Comparison of ENCODE assay signal across 15 cellular contexts in the genomic region with DNA sequence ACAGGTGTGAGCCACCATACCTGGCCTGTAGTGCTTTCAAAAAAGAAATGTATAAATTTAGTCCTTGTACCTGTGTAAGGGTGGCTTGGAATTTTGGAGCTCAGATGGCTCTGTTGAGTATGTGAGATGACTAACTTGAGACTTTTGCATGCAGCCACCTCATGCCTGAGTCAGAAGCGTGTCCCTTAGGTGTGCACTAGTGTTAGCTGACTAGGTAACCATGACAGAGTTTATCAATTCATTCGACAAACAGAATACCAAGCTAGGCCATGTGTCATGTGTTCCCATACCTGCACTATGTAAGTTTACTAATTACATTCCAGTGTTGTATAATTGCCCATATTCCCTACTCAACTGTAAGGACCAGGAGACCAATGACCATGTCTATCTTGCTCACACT. TPM values are rescaled to one million over a fixed set of nuclear protein-coding genes. Genes with fewer than 3 reads are reported as not detected.
DNase-seq lines count a peak whose midpoint lies in the region; ATAC-seq and TF ChIP-seq lines count a peak whose summit lies in the region.
"Had no signal": no experiment of that assay in that cellular context is flagged by ENCODE, and none has a peak within 500 bp of the region (broad histone marks: within the 10 kb centered on the region; RNA-seq: fewer than 3 reads in every experiment).

No MANE protein-coding gene starts in this region.

- no CpG with 5 or more reads among the region's 2 CpGs for WGBS in H9 (ENCODE audit: extremely low coverage, insufficient read length, low lambda C conversion rate)

- H3K79me2 ChIP-seq in PC-3 (ENCODE audit: low read length) (peaks cover 13% of the 10 kb centered on the region), H9 (ENCODE audit: insufficient read depth, low read length) (no peaks in the 10 kb centered on the region; the same call in 1 of the 2 replicates)

- H2BK120ac ChIP-seq in H9 (ENCODE audit: low read depth, low read length, poor library complexity, severe bottlenecking), result no peak overlapping the region

- H3K9me2 ChIP-seq in PC-3 (replicated peaks; ENCODE audit: low read length), result no peaks in the 10 kb centered on the region

- H3K9ac ChIP-seq in PC-3 (ENCODE audit: low read length) (no peak overlapping the region), H9 (ENCODE audit: extremely low read depth, insufficient read length, low read length) (no peak overlapping the region)
- H3K9ac ChIP-seq: BLaER1 treated with 17β-estradiol and CSF1 and Interleukin-3, amounts not matched to agents 10 nM and 100 nM had no signal

- H2AK5ac ChIP-seq in H9 (ENCODE audit: insufficient read length, low read length), result no peak overlapping the region

- CTCF ChIA-PET in activated CD4-positive, alpha-beta memory T cell treated with anti-CD3 and anti-CD28 coated beads for 36 hours (lab: Charles Lee), result interaction anchor here (1.0 to 2.8 kb wide), 2 partner anchors 77 to 303 kb away, joined by 3 to 10 read pairs; no protein-coding TSS in a partner anchor
- CTCF ChIA-PET in activated CD4-positive, alpha-beta memory T cell treated with anti-CD3 and anti-CD28 coated beads, Interleukin-2, amount 10 ng/mL, durations not matched to agents 7 days and 5 days (lab: Charles Lee), result interaction anchor here (5.2 kb wide), 1 partner anchor 249 kb away, joined by 39 read pairs; the partner anchor contains the start of gene ZMAT3
- CTCF ChIA-PET in PC-3 (lab: Charles Lee), result no interaction called here

- no TSS peak for BruUV-seq in PC-3 (replicated peaks; lab: Mats Ljungman, UMichigan)

- no peak overlapping the region for H3K56ac ChIP-seq in H9 (ENCODE audit: insufficient read length, low read depth, low read length)

- no peak overlapping the region for H3K4ac ChIP-seq in H9 (ENCODE audit: low read depth, low read length)

- no peak overlapping the region for H2BK20ac ChIP-seq in H9 (ENCODE audit: low read depth, low read length, poor library complexity, severe bottlenecking)

- no peaks in the 10 kb centered on the region for H3K79me1 ChIP-seq in H9 (ENCODE audit: insufficient read depth, low read depth, low read length, poor library complexity, severe bottlenecking)

- no peak overlapping the region for H4K5ac ChIP-seq in H9 (ENCODE audit: insufficient read length, low read depth, low read length)

- H3K36me3 Mint-ChIP-seq in activated CD4-positive, alpha-beta memory T cell treated with anti-CD3 and anti-CD28 coated beads for 36 hours, result peaks cover 3% of the 10 kb centered on the region
- H3K36me3 Mint-ChIP-seq in activated CD4-positive, alpha-beta memory T cell treated with anti-CD3 and anti-CD28 coated beads, Interleukin-2, amount 10 ng/mL, durations not matched to agents 7 days and 5 days (ENCODE audit: low read depth), result no peaks in the 10 kb centered on the region
- H3K36me3 Mint-ChIP-seq in H9 (ENCODE audit: insufficient read depth in 1 of 3, low read depth in 3 of 3), result no peaks in the 10 kb centered on the region
- H3K36me3 Mint-ChIP-seq: CD4-positive, CD25-positive, alpha-beta regulatory T cell had no signal

- TF ChIP-seq CTCF in PC-3 (conservative IDR thresholded peaks at IDR 0.05; ENCODE audit: low read depth, low read length) (no peak), H9 (conservative IDR thresholded peaks at IDR 0.05) (no peak), left lung (IDR thresholded peaks at IDR 0.05) (no peak)

- H3K27me3 ChIP-seq in PC-3 (ENCODE audit: low read length) (no peaks in the 10 kb centered on the region), H9 (ENCODE audit: insufficient read depth, low read length) (no peaks in the 10 kb centered on the region), left lung (no peaks in the 10 kb centered on the region)
- H3K27me3 ChIP-seq: BLaER1 treated with 17β-estradiol and CSF1 and Interleukin-3, amounts not matched to agents 10 nM and 100 nM had no signal

- no peak overlapping the region for H3K23ac ChIP-seq in H9 (ENCODE audit: insufficient read length, low read depth, low read length)

- no peak overlapping the region for H2AFZ ChIP-seq in PC-3 (ENCODE audit: low read length)
- H2AFZ ChIP-seq in H9 (ENCODE audit: low read length), result no peak overlapping the region

- H3K4me1 ChIP-seq in PC-3 (ENCODE audit: insufficient read depth, low read length), result peaks cover 20% of the 10 kb centered on the region; the same call in 1 of the 2 replicates
- no peaks in the 10 kb centered on the region for H3K4me1 ChIP-seq in H9 (ENCODE audit: insufficient read depth, low read length)
- peaks cover 0 to 18% of the 10 kb centered on the region in 2 donors for H3K4me1 ChIP-seq in left lung

- no peak overlapping the region for H3K4me3 Mint-ChIP-seq in activated CD4-positive, alpha-beta memory T cell treated with anti-CD3 and anti-CD28 coated beads for 36 hours
- no peak overlapping the region for H3K4me3 Mint-ChIP-seq in activated CD4-positive, alpha-beta memory T cell treated with anti-CD3 and anti-CD28 coated beads, Interleukin-2, amount 10 ng/mL, durations not matched to agents 7 days and 5 days
- no peak overlapping the region for H3K4me3 Mint-ChIP-seq in H9

- intact Hi-C loops in activated CD4-positive, alpha-beta memory T cell treated with anti-CD3 and anti-CD28 coated beads for 36 hours (cut with micrococcal nuclease), result no loop called here
- intact Hi-C loops in PC-3 (cut with micrococcal nuclease) (loop anchor here (5.0 kb wide), 1 partner anchor 57 kb away; no protein-coding TSS in a partner anchor), left lung (cut with DNase I) (loop anchor here in 1 of 2 donors (5.0 to 10.0 kb wide), 3 partner anchors 172 to 304 kb away; partner anchors contain the start of gene PIK3CA)

- H3K4me2 ChIP-seq in PC-3 (ENCODE audit: low read length) (no peak overlapping the region), H9 (ENCODE audit: insufficient read depth, insufficient read length, low read length) (no peak overlapping the region)
- H3K4me2 ChIP-seq: BLaER1 treated with 17β-estradiol and CSF1 and Interleukin-3, amounts not matched to agents 10 nM and 100 nM had no signal

- H4K8ac ChIP-seq in H9 (replicated peaks; ENCODE audit: insufficient read length, low read depth, low read length), result no peak overlapping the region

- H3K9me3 ChIP-seq in PC-3 (ENCODE audit: low read length) (no peaks in the 10 kb centered on the region), H9 (ENCODE audit: control insufficient read depth, low read depth, low read length) (no peaks in the 10 kb centered on the region), left lung (no peaks in the 10 kb centered on the region)
- H3K9me3 ChIP-seq: BLaER1 treated with 17β-estradiol and CSF1 and Interleukin-3, amounts not matched to agents 10 nM and 100 nM; HAP-1 had no signal

- H2BK5ac ChIP-seq in H9 (ENCODE audit: insufficient read length, low read length), result no peak overlapping the region

- H2BK15ac ChIP-seq in H9 (ENCODE audit: low read depth, low read length), result no peak overlapping the region

- no peak overlapping the region for H3K27ac Mint-ChIP-seq in activated CD4-positive, alpha-beta memory T cell treated with anti-CD3 and anti-CD28 coated beads for 36 hours
- H3K27ac Mint-ChIP-seq in activated CD4-positive, alpha-beta memory T cell treated with anti-CD3 and anti-CD28 coated beads, Interleukin-2, amount 10 ng/mL, durations not matched to agents 7 days and 5 days, result no peak overlapping the region
- H3K27ac Mint-ChIP-seq in H9, result no peak overlapping the region
- H3K27ac Mint-ChIP-seq: CD4-positive, CD25-positive, alpha-beta regulatory T cell had no signal

- H3F3A ChIP-seq in PC-3 (ENCODE audit: low read length, unreplicated experiment), result no peaks in the 10 kb centered on the region

- POLR2A ChIA-PET in activated CD4-positive, alpha-beta memory T cell treated with anti-CD3 and anti-CD28 coated beads for 36 hours (lab: Charles Lee), result no interaction called here
- POLR2A ChIA-PET in activated CD4-positive, alpha-beta memory T cell treated with anti-CD3 and anti-CD28 coated beads, Interleukin-2, amount 10 ng/mL, durations not matched to agents 7 days and 5 days (lab: Charles Lee), result no interaction called here
- POLR2A ChIA-PET in PC-3 (lab: Charles Lee; ENCODE audit: unreplicated experiment), result interaction anchor here (0.6 kb wide), 1 partner anchor 145 kb away, joined by 4 read pairs; no protein-coding TSS in a partner anchor

- H4K20me1 ChIP-seq in PC-3 (ENCODE audit: low read length) (peaks cover 1% of the 10 kb centered on the region; the same call in 1 of the 2 replicates), H9 (ENCODE audit: control insufficient read depth, insufficient read depth, insufficient read length) (no peaks in the 10 kb centered on the region)

- H3K18ac ChIP-seq in H9 (ENCODE audit: insufficient read length, low read depth, low read length), result no peak overlapping the region

- no peak overlapping the region for H4K91ac ChIP-seq in H9 (ENCODE audit: insufficient read length, low read depth, low read length)

- H3K36me3 ChIP-seq in PC-3 (ENCODE audit: low read depth, low read length), result no peaks in the 10 kb centered on the region
- no peaks in the 10 kb centered on the region for H3K36me3 ChIP-seq in left lung
- H3K36me3 ChIP-seq: BLaER1 treated with 17β-estradiol and CSF1 and Interleukin-3, amounts not matched to agents 10 nM and 100 nM; HAP-1 had no signal

- ATAC-seq in PC-3, result no peak
- peak; percentile 22 for ATAC-seq in esophagus mucosa
- no peak for ATAC-seq in left lung
- no peak for ATAC-seq in HG02798 (IDR thresholded peaks at IDR 0.05; ENCODE audit: poor library complexity, unreplicated experiment)
- ATAC-seq: K562 had no signal

- no peaks in the 10 kb centered on the region for H3K9me3 Mint-ChIP-seq in activated CD4-positive, alpha-beta memory T cell treated with anti-CD3 and anti-CD28 coated beads for 36 hours
- H3K9me3 Mint-ChIP-seq in activated CD4-positive, alpha-beta memory T cell treated with anti-CD3 and anti-CD28 coated beads, Interleukin-2, amount 10 ng/mL, durations not matched to agents 7 days and 5 days, result no peaks in the 10 kb centered on the region
- H3K9me3 Mint-ChIP-seq in H9, result no peaks in the 10 kb centered on the region
- H3K9me3 Mint-ChIP-seq: CD4-positive, CD25-positive, alpha-beta regulatory T cell had no signal

- no peak overlapping the region for H3K14ac ChIP-seq in H9 (ENCODE audit: insufficient read depth, low read length)

- H3K27ac ChIP-seq in PC-3 (ENCODE audit: low read length), result no peak overlapping the region
- no peak overlapping the region for H3K27ac ChIP-seq in H9 (ENCODE audit: insufficient read length, low read depth, low read length)
- H3K27ac ChIP-seq in left lung, result no peak overlapping the region
- H3K27ac ChIP-seq: BLaER1 treated with 17β-estradiol and CSF1 and Interleukin-3, amounts not matched to agents 10 nM and 100 nM had no signal

- no peak overlapping the region for H3K4me3 ChIP-seq in PC-3 (ENCODE audit: low read length)
- H3K4me3 ChIP-seq in left lung, result no peak overlapping the region
- H3K4me3 ChIP-seq: BLaER1 treated with 17β-estradiol and CSF1 and Interleukin-3, amounts not matched to agents 10 nM and 100 nM; HAP-1; K562 had no signal

- H3T11ph ChIP-seq in H9 (ENCODE audit: low read length), result no peak overlapping the region

- peak; percentile 19 for DNase-seq in activated CD4-positive, alpha-beta memory T cell treated with anti-CD3 and anti-CD28 coated beads for 36 hours
- no peak for DNase-seq in activated CD4-positive, alpha-beta memory T cell treated with anti-CD3 and anti-CD28 coated beads, Interleukin-2, amount 10 ng/mL, durations not matched to agents 7 days and 5 days
- DNase-seq in PC-3 (peak; percentile 76), H9 (no peak), left lung (no peak)
- DNase-seq: ACHN; Calu3; CD4-positive, CD25-positive, alpha-beta regulatory T cell; DMS 273 treated with DMSO at 0.1 percent for 48 hours; GOT3 had no signal

- H2BK12ac ChIP-seq in H9 (ENCODE audit: insufficient read length, low read depth, low read length), result no peak overlapping the region

- H3K27me3 Mint-ChIP-seq in activated CD4-positive, alpha-beta memory T cell treated with anti-CD3 and anti-CD28 coated beads for 36 hours, result no peaks in the 10 kb centered on the region
- peaks cover 14% of the 10 kb centered on the region for H3K27me3 Mint-ChIP-seq in activated CD4-positive, alpha-beta memory T cell treated with anti-CD3 and anti-CD28 coated beads, Interleukin-2, amount 10 ng/mL, durations not matched to agents 7 days and 5 days
- peaks cover 13% of the 10 kb centered on the region for H3K27me3 Mint-ChIP-seq in H9 (ENCODE audit: low read depth)

- H3K23me2 ChIP-seq in H9 (ENCODE audit: insufficient read length, low read depth, low read length, poor library complexity, severe bottlenecking), result peaks cover 5% of the 10 kb centered on the region

- H3K4me1 Mint-ChIP-seq in activated CD4-positive, alpha-beta memory T cell treated with anti-CD3 and anti-CD28 coated beads for 36 hours (ENCODE audit: low read depth), result peaks cover 17% of the 10 kb centered on the region
- peaks cover 25% of the 10 kb centered on the region for H3K4me1 Mint-ChIP-seq in activated CD4-positive, alpha-beta memory T cell treated with anti-CD3 and anti-CD28 coated beads, Interleukin-2, amount 10 ng/mL, durations not matched to agents 7 days and 5 days
- peaks cover 11 to 13% of the 10 kb centered on the region in 2 experiments for H3K4me1 Mint-ChIP-seq in H9

RNA-seq across cellular contexts. Expression of gene ZNF639, which starts 4.0 kb away (rescaled TPM):
- 10 to 100 TPM; 23.5 to 25.0 TPM for total RNA-seq in activated CD4-positive, alpha-beta memory T cell treated with anti-CD3 and anti-CD28 coated beads for 36 hours
- 10 to 100 TPM; 29.8 to 31.5 TPM for total RNA-seq in activated CD4-positive, alpha-beta memory T cell treated with anti-CD3 and anti-CD28 coated beads, Interleukin-2, amount 10 ng/mL, durations not matched to agents 7 days and 5 days
- total RNA-seq in PC-3 (2014; rRNA removed) (52.5 and 60.4 TPM in 2 replicates), esophagus mucosa (14.1 TPM), H9 (2021) (44.1 and 44.7 TPM in 2 replicates), left lung (10 to 100 TPM; 24.6 to 25.0 TPM)

RNA-seq across cellular contexts. Expression of gene MFN1, which starts 28.6 kb away (rescaled TPM):
- 10 to 100 TPM; 31.1 to 31.3 TPM for total RNA-seq in activated CD4-positive, alpha-beta memory T cell treated with anti-CD3 and anti-CD28 coated beads for 36 hours
- total RNA-seq in activated CD4-positive, alpha-beta memory T cell treated with anti-CD3 and anti-CD28 coated beads, Interleukin-2, amount 10 ng/mL, durations not matched to agents 7 days and 5 days, result 10 to 100 TPM; 30.6 to 31.2 TPM
- 41.2 and 42.8 TPM in 2 replicates for total RNA-seq in PC-3 (2014; rRNA removed)
- total RNA-seq in esophagus mucosa, result 42.0 TPM
- total RNA-seq in H9 (2021), result 45.2 and 46.0 TPM in 2 replicates
- total RNA-seq in left lung, result 10 to 100 TPM; 38.8 to 47.3 TPM

Comparison
In these comparisons a context has a peak if more than half of its experiments do, and no peak if none do; other contexts are left out.
1. DNase-seq: peak in activated CD4-positive, alpha-beta memory T cell treated with anti-CD3 and anti-CD28 coated beads for 36 hours (single experiment) and PC-3 (single experiment); none in activated CD4-positive, alpha-beta memory T cell treated with anti-CD3 and anti-CD28 coated beads, Interleukin-2, amount 10 ng/mL, durations not matched to agents 7 days and 5 days (single experiment), H9 (single experiment) and left lung (0 of 2).